Comparison of ENCODE assay signal across 1 cellular context in the genomic region with DNA sequence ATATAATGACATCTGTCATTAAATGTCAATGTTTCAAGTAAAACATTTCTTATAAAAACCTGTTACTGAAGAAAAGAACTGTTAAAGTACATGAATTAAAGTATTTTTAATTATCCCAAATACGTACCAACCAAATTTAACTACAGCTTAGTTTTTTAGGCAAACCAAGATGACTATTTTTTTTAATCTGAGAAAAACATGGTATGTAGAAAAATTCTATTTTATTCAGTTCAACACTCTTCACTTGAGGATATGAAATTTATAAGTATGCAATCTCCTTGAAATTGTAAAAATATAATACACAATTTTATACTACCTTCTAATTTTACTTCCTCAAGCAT.
TF ChIP-seq lines count a peak whose summit lies in the region.

No MANE protein-coding gene starts in this region.

TF ChIP-seq in A549, 52 proteins besides CTCF, POLR2A, EP300 and RAD21 (continued from another document):
- TF ChIP-seq HMGXB4 (CRISPR knock-in tag; IDR thresholded peaks at IDR 0.05; ENCODE audit: borderline replicate concordance) (no peak), ZC3H11A (IDR thresholded peaks at IDR 0.05) (no peak), RNF2 (IDR thresholded peaks at IDR 0.05; ENCODE audit: borderline replicate concordance, low read depth) (no peak), SMC3 (IDR thresholded peaks at IDR 0.05) (no peak)
- TF ChIP-seq, protein P1, sequence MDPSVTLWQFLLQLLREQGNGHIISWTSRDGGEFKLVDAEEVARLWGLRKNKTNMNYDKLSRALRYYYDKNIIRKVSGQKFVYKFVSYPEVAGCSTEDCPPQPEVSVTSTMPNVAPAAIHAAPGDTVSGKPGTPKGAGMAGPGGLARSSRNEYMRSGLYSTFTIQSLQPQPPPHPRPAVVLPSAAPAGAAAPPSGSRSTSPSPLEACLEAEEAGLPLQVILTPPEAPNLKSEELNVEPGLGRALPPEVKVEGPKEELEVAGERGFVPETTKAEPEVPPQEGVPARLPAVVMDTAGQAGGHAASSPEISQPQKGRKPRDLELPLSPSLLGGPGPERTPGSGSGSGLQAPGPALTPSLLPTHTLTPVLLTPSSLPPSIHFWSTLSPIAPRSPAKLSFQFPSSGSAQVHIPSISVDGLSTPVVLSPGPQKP (IDR thresholded peaks at IDR 0.05; ENCODE audit: low read depth, low read length) = no peak
TF ChIP-seq in A549: peak in this region for 0.
